In genomic region chr5:122697171-122697570, GRCh38 we compare ENCODE assay signal across 26 cellular contexts.
DNase-seq lines count a peak whose midpoint lies in the region; ATAC-seq, FAIRE-seq and TF ChIP-seq lines count a peak whose summit lies in the region.
"Had no signal": no experiment of that assay in that cellular context is flagged by ENCODE, and none has a peak within 500 bp of the region (broad histone marks: within the 10 kb centered on the region; RNA-seq: fewer than 3 reads in every experiment).

No MANE protein-coding gene starts in this region.

- TF ChIP-seq CTCF in GM12878 (IDR thresholded peaks at IDR 0.05 in 2 of 3, conservative IDR thresholded peaks at IDR 0.05 in 1 of 3; ENCODE audit: control insufficient read depth in 2 of 3, extremely low read depth in 1 of 3, insufficient read depth in 1 of 3, low read depth in 3 of 3, low read length in 3 of 3) (no peak), spleen (IDR thresholded peaks at IDR 0.05 in 8 of 11, conservative IDR thresholded peaks at IDR 0.05 in 3 of 11) (no peak)

- peak overlapping the region; percentile 42 to 92 (median 84); a peak in 21 of 22 replicates for H3K27ac ChIP-seq in BLaER1 treated with 17β-estradiol and CSF1 and Interleukin-3, amounts not matched to agents 10 nM and 100 nM
- H3K27ac ChIP-seq in GM12878 (ENCODE audit: control insufficient read depth, insufficient read depth) (no peak overlapping the region), spleen (peak overlapping the region in 5 of 8 donors; percentile 41 to 73 (median 57))
- H3K27ac ChIP-seq: brain microvascular endothelial cell, dorsolateral prefrontal cortex, GM23248, hepatocyte had no signal

- POLR2A ChIA-PET in GM12878 (lab: Charles Lee): no interaction called here

- peak overlapping the region in 10 of 11 experiments; percentile 9 to 77 (median 70); a peak in 18 of 22 replicates for H3K9ac ChIP-seq in BLaER1 treated with 17β-estradiol and CSF1 and Interleukin-3, amounts not matched to agents 10 nM and 100 nM
- no peak overlapping the region for H3K9ac ChIP-seq in GM12878 (ENCODE audit: control insufficient read depth, insufficient read depth, low read length)
- H3K9ac ChIP-seq: GM23248 had no signal

- RAD21 ChIA-PET in GM12878 (lab: Charles Lee; ENCODE audit: unreplicated experiment): no interaction called here

- ATAC-seq in GM12878: no peak
- ATAC-seq in HG03045 (IDR thresholded peaks at IDR 0.05; ENCODE audit: unreplicated experiment): no peak
- ATAC-seq in HG03354 (IDR thresholded peaks at IDR 0.05; ENCODE audit: poor library complexity, severe bottlenecking, unreplicated experiment): no peak

- peak overlapping the region in 5 of 10 experiments; percentile 12 to 51 (median 27); a peak in 9 of 20 replicates for H3K4me3 ChIP-seq in BLaER1 treated with 17β-estradiol and CSF1 and Interleukin-3, amounts not matched to agents 10 nM and 100 nM
- H3K4me3 ChIP-seq in GM12878: no peak overlapping the region
- no peak overlapping the region for H3K4me3 ChIP-seq in spleen
- H3K4me3 ChIP-seq: dorsolateral prefrontal cortex, GM23248, hepatocyte, MG63 had no signal

- no peaks in the 10 kb centered on the region for H3K9me3 ChIP-seq in BLaER1 treated with 17β-estradiol and CSF1 and Interleukin-3, amounts not matched to agents 10 nM and 100 nM (replicated peaks in 1 of 11)
- no peaks in the 10 kb centered on the region; the same call in 2 of the 3 replicates for H3K9me3 ChIP-seq in GM12878 (replicated peaks; ENCODE audit: control insufficient read depth, insufficient read depth, low read length)
- H3K9me3 ChIP-seq in spleen: no peaks in the 10 kb centered on the region
- H3K9me3 ChIP-seq: MG63 had no signal

- CTCF ChIA-PET in GM12878 (lab: Yijun Ruan, JAX): no interaction called here

- no peak for FAIRE-seq in GM12878 (lab: Jason Lieb, UNC)

- H3K4me2 ChIP-seq in BLaER1 treated with 17β-estradiol and CSF1 and Interleukin-3, amounts not matched to agents 10 nM and 100 nM: peak overlapping the region; percentile 64 to 88 (median 82)
- H3K4me2 ChIP-seq in GM12878 (ENCODE audit: control insufficient read depth, insufficient read depth): peak overlapping the region; percentile 13; the same call in 1 of the 2 replicates
- H3K4me2 ChIP-seq: hepatocyte had no signal

- DNase-seq in HT1080 (ENCODE audit: low read depth): peak; percentile 10
- DNase-seq in GM12878 (ENCODE audit: low read depth, low spot score): no peak
- DNase-seq in spleen: no peak
- DNase-seq in NCI-H774 (lab: John Stamatoyannopoulos, UW): no peak
- DNase-seq: activated CD4-positive, alpha-beta T cell treated with anti-CD3 and anti-CD28 coated beads for 4 hours; activated T-cell treated with anti-CD3 and anti-CD28 coated beads for 4 hours; amniotic stem cell; brain microvascular endothelial cell; DMS153; dorsolateral prefrontal cortex; GM23248; HFFc6; KG1; left cardiac atrium; mammary epithelial cell; MG63; NCI-H1436 treated with DMSO at 0.1 percent for 48 hours; NCI-H226; NCI-H69; nephron progenitor cell; SHP77; stimulated activated naive CD4-positive, alpha-beta T cell had no signal

- no peaks in the 10 kb centered on the region for H3K27me3 ChIP-seq in BLaER1 treated with 17β-estradiol and CSF1 and Interleukin-3, amounts not matched to agents 10 nM and 100 nM
- H3K27me3 ChIP-seq in GM12878 (replicated peaks in 1 of 2; ENCODE audit: control insufficient read depth in 2 of 2, insufficient read depth in 2 of 2, low read length in 1 of 2) (no peaks in the 10 kb centered on the region), spleen (replicated peaks in 1 of 7) (no peaks in the 10 kb centered on the region)
- H3K27me3 ChIP-seq: brain microvascular endothelial cell, dorsolateral prefrontal cortex, hepatocyte, MG63 had no signal

- TF ChIP-seq RAD21 in GM12878 (IDR thresholded peaks at IDR 0.05; ENCODE audit: insufficient read depth, low read depth, low read length): no peak

- no TSS peak for BruUV-seq in GM12878 (replicated peaks; lab: Mats Ljungman, UMichigan)

- intact Hi-C loops in GM12878 (cut with micrococcal nuclease; ENCODE audit: unreplicated experiment) (no loop called here), spleen (cut with DNase I; ENCODE audit: low total_unique reads) (no loop called here)

- peak overlapping the region; percentile 44 for H2AFZ ChIP-seq in GM12878 (ENCODE audit: control insufficient read depth, low read depth, low read length)
- H2AFZ ChIP-seq: GM23248, hepatocyte had no signal

- H3K4me1 ChIP-seq in BLaER1 treated with 17β-estradiol and CSF1 and Interleukin-3, amounts not matched to agents 10 nM and 100 nM: peaks cover 14 to 89% (median 34%) of the 10 kb centered on the region in 10 experiments
- H3K4me1 ChIP-seq in GM12878 (ENCODE audit: control insufficient read depth, insufficient read depth, low read length): peaks cover 14% of the 10 kb centered on the region
- peaks cover 0 to 34% (median 11%) of the 10 kb centered on the region in 6 donors for H3K4me1 ChIP-seq in spleen

- 50% methylated on average over 2 of the region's 2 CpGs for WGBS in GM12878 (ENCODE audit: insufficient coverage, insufficient replicate concordance, low lambda C conversion rate, missing lambda C conversion rate)
- WGBS in spleen, 5 donors: 61 to 68% (median 65%) methylated on average over 2 of the region's 2 CpGs

- in situ Hi-C loops in GM12878 (cut with MboI): no loop called here

- H3K79me2 ChIP-seq in GM12878 (ENCODE audit: control insufficient read depth, insufficient read depth, low read length): no peaks in the 10 kb centered on the region
- H3K79me2 ChIP-seq: hepatocyte had no signal

- TF ChIP-seq POLR2A in GM12878 (IDR thresholded peaks at IDR 0.05; ENCODE audit: low read depth, low read length): no peak
- no peak for TF ChIP-seq POLR2A in spleen (IDR thresholded peaks at IDR 0.05)

- H3K36me3 ChIP-seq in BLaER1 treated with 17β-estradiol and CSF1 and Interleukin-3, amounts not matched to agents 10 nM and 100 nM: no peaks in the 10 kb centered on the region
- no peaks in the 10 kb centered on the region for H3K36me3 ChIP-seq in GM12878 (ENCODE audit: control insufficient read depth in 2 of 2, insufficient read depth in 2 of 2, low read length in 1 of 2)
- H3K36me3 ChIP-seq in spleen: no peaks in the 10 kb centered on the region
- H3K36me3 ChIP-seq: brain microvascular endothelial cell, MG63 had no signal

- H4K20me1 ChIP-seq in BLaER1 treated with 17β-estradiol and CSF1 and Interleukin-3, amounts not matched to agents 10 nM and 100 nM: no peaks in the 10 kb centered on the region
- H4K20me1 ChIP-seq in GM12878 (ENCODE audit: control insufficient read depth, insufficient read depth): no peaks in the 10 kb centered on the region

- SMC1A ChIA-PET in GM12878 (lab: Charles Lee; ENCODE audit: uncharacterized antibody, unreplicated experiment): no interaction called here

- TF ChIP-seq EP300 in GM12878 (IDR thresholded peaks at IDR 0.05; ENCODE audit: borderline replicate concordance in 1 of 2, control insufficient read depth in 1 of 2, low read depth in 2 of 2, low read length in 2 of 2): no peak

TF ChIP-seq in GM12878, 131 proteins besides CTCF, POLR2A, EP300 and RAD21 (continues in another document):
- TF ChIP-seq IKZF2 (IDR thresholded peaks at IDR 0.05) (no peak), CHD1 (IDR thresholded peaks at IDR 0.05; ENCODE audit: low read depth, low read length) (no peak), MLLT1 (IDR thresholded peaks at IDR 0.05) (no peak), SMAD1 (IDR thresholded peaks at IDR 0.05; ENCODE audit: low read depth, partially characterized antibody) (no peak), YY1 (IDR thresholded peaks at IDR 0.05; ENCODE audit: low read depth, low read length) (no peak), ZBED1 (IDR thresholded peaks at IDR 0.05; ENCODE audit: borderline replicate concordance) (no peak)
- TF ChIP-seq, protein P1, sequence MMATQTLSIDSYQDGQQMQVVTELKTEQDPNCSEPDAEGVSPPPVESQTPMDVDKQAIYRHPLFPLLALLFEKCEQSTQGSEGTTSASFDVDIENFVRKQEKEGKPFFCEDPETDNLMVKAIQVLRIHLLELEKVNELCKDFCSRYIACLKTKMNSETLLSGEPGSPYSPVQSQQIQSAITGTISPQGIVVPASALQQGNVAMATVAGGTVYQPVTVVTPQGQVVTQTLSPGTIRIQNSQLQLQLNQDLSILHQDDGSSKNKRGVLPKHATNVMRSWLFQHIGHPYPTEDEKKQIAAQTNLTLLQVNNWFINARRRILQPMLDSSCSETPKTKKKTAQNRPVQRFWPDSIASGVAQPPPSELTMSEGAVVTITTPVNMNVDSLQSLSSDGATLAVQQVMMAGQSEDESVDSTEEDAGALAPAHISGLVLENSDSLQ (IDR thresholded peaks at IDR 0.05): no peak
- TF ChIP-seq, protein P2, sequence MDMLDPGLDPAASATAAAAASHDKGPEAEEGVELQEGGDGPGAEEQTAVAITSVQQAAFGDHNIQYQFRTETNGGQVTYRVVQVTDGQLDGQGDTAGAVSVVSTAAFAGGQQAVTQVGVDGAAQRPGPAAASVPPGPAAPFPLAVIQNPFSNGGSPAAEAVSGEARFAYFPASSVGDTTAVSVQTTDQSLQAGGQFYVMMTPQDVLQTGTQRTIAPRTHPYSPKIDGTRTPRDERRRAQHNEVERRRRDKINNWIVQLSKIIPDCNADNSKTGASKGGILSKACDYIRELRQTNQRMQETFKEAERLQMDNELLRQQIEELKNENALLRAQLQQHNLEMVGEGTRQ (IDR thresholded peaks at IDR 0.05; ENCODE audit: borderline replicate concordance, low read depth, low read length): no peak
